8 cellular contexts compared by ENCODE assay signal in genomic region chr3:123066896-123067688, GRCh38. TPM values are rescaled to one million over a fixed set of nuclear protein-coding genes. Genes with fewer than 3 reads are reported as not detected.
DNase-seq lines count a peak whose midpoint lies in the region; ATAC-seq and TF ChIP-seq lines count a peak whose summit lies in the region.

TSS of gene PDIA5 (plus strand) at chr3:123067025. CDS start at chr3:123067165, 140 bp downstream.

- DNase-seq in AG09319 (ENCODE audit: extremely low read depth, low read depth) (peak; percentile 59), NCI-H345 treated with DMSO at 0.1 percent for 48 hours (lab: John Stamatoyannopoulos, UW; ENCODE audit: unreplicated experiment) (peak; percentile 40), choroid plexus epithelial cell (ENCODE audit: low read depth) (peak; percentile 91), left colon (peak; percentile 92 to 93)
- DNase-seq in activated CD4-positive, alpha-beta T cell treated with anti-CD3 and anti-CD28 coated beads for 1 hour = peak; percentile 34
- DNase-seq in stimulated activated CD4-positive, alpha-beta T cell treated with anti-CD3 and anti-CD28 coated beads, Interleukin-1b, Interleukin-23, amount 100 ng/mL, for 24 hours (ENCODE audit: low read depth in 4 of 4, low spot score in 1 of 4) = peak; percentile 50 to 82 (median 65)

- peak; percentile 89 for ATAC-seq in GM19023 (IDR thresholded peaks at IDR 0.05; ENCODE audit: unreplicated experiment)
- peak; percentile 88 for ATAC-seq in HG03196 (IDR thresholded peaks at IDR 0.05; ENCODE audit: unreplicated experiment)
- peak; percentile 89 for ATAC-seq in left colon

- TF ChIP-seq CTCF in AG09319 (IDR thresholded peaks at IDR 0.05; ENCODE audit: low read depth, low read length) (no peak), choroid plexus epithelial cell (conservative IDR thresholded peaks at IDR 0.05; ENCODE audit: low read depth, low read length) (no peak)

- peak within 1 kb of the TSS; percentile 91 for H3K4me3 ChIP-seq in choroid plexus epithelial cell (ENCODE audit: low read depth, low read length)

- intact Hi-C loops in left colon (cut with DNase I, micrococcal nuclease) = no loop called here

RNA-seq across cellular contexts. Expression of gene PDIA5, which starts in this region (rescaled TPM):
- total RNA-seq in left colon = 10 to 100 TPM; 34.7 to 37.7 TPM

Comparison
In these comparisons a context has a peak if more than half of its experiments do, and no peak if none do; other contexts are left out.
1. Peak in every context shown above with its lines: DNase-seq, ATAC-seq and H3K4me3 ChIP-seq.
2. DNase-seq: peak in every context shown above with its lines; median percentile 92 in left colon; 91 in choroid plexus epithelial cell; 65 in stimulated activated CD4-positive, alpha-beta T cell treated with anti-CD3 and anti-CD28 coated beads, Interleukin-1b, Interleukin-23, amount 100 ng/mL, for 24 hours; 59 in AG09319; 40 in NCI-H345 treated with DMSO at 0.1 percent for 48 hours; 34 in activated CD4-positive, alpha-beta T cell treated with anti-CD3 and anti-CD28 coated beads for 1 hour.